18 cellular contexts compared by ENCODE assay signal in genomic region chr1:33516891-33517550, GRCh38.
"Had no signal": no experiment of that assay in that cellular context is flagged by ENCODE, and none has a peak within 500 bp of the region (broad histone marks: within the 10 kb centered on the region; RNA-seq: fewer than 3 reads in every experiment).

No MANE protein-coding gene starts in this region.

- H3K36me3 ChIP-seq: left ventricle myocardium inferior, sigmoid colon, upper lobe of left lung, vagina had no signal

- H3K27ac ChIP-seq: left ventricle myocardium inferior, sigmoid colon, upper lobe of left lung, vagina had no signal

- DNase-seq: activated CD4-positive, alpha-beta memory T cell treated with anti-CD3 and anti-CD28 coated beads for 36 hours; activated CD4-positive, alpha-beta T cell treated with anti-CD3 and anti-CD28 coated beads, Interleukin-2, amount 10 ng/mL, durations not matched to agents 24 days and 14 days; activated CD4-positive, CD25-positive, alpha-beta regulatory T cell treated with anti-CD3 and anti-CD28 coated beads, Interleukin-2, amount 50 U/mL, for 72 hours; activated CD8-positive, alpha-beta memory T cell treated with anti-CD3 and anti-CD28 coated beads, Interleukin-2, amount 50 U/mL, for 4 hours; activated naive CD4-positive, alpha-beta T cell; activated T-cell treated with anti-CD3 and anti-CD28 coated beads, Interleukin-2, amount 50 U/mL, for 1 hour; left ventricle myocardium inferior; sigmoid colon; small intestine; stimulated activated CD4-positive, alpha-beta T cell treated with anti-CD3 and anti-CD28 coated beads, Interleukin-4, amount 100 ng/mL, for 24 hours; T-helper 2 cell; upper lobe of left lung had no signal

- H3K27me3 ChIP-seq: sigmoid colon, upper lobe of left lung, vagina had no signal

- H3K4me1 ChIP-seq: sigmoid colon, upper lobe of left lung, vagina had no signal

- ATAC-seq: activated naive CD4-positive, alpha-beta T cell treated with anti-CD3 and anti-CD28 coated beads, Interleukin-2, amount 50 U/mL, for 72 hours; esophagus mucosa; mucosa of descending colon; natural killer cell treated with Interleukin-12 subunit alpha and Interleukin-12 subunit beta and Interleukin-15 and Interleukin-18, amount 100 ng/mL, for 72 hours; stimulated activated effector memory CD8-positive, alpha-beta T cell treated with anti-CD3 and anti-CD28 coated beads, Interleukin-12 subunit alpha, Interleukin-12 subunit beta, amount 100 ng/mL, for 72 hours had no signal

- H3K4me3 ChIP-seq: left ventricle myocardium inferior, mucosa of descending colon, sigmoid colon, upper lobe of left lung, vagina had no signal

- H3K9me3 ChIP-seq: left ventricle myocardium inferior, mucosa of descending colon, sigmoid colon, upper lobe of left lung, vagina had no signal
